Comparison of ENCODE assay signal across 21 cellular contexts in genomic region chr4:181017038-181017437, GRCh38.
"Had no signal": no experiment of that assay in that cellular context is flagged by ENCODE, and none has a peak within 500 bp of the region (broad histone marks: within the 10 kb centered on the region; RNA-seq: fewer than 3 reads in every experiment).

No MANE protein-coding gene starts in this region.

- H3K27ac Mint-ChIP-seq: mesothelial cell of epicardium; naive thymus-derived CD4-positive, alpha-beta T cell; nephron; neural progenitor cell; progenitor cell of endocrine pancreas; stimulated activated effector memory CD8-positive, alpha-beta T cell treated with anti-CD3 and anti-CD28 coated beads, Interleukin-12 subunit alpha, Interleukin-12 subunit beta, amount 100 ng/mL, for 72 hours had no signal

- H3K27me3 Mint-ChIP-seq: naive thymus-derived CD4-positive, alpha-beta T cell; progenitor cell of endocrine pancreas had no signal

- H3K4me1 Mint-ChIP-seq: naive thymus-derived CD4-positive, alpha-beta T cell; neural progenitor cell; stimulated activated effector memory CD8-positive, alpha-beta T cell treated with anti-CD3 and anti-CD28 coated beads, Interleukin-12 subunit alpha, Interleukin-12 subunit beta, amount 100 ng/mL, for 72 hours had no signal

- H3K36me3 Mint-ChIP-seq: naive thymus-derived CD4-positive, alpha-beta T cell; stimulated activated effector memory CD8-positive, alpha-beta T cell treated with anti-CD3 and anti-CD28 coated beads, Interleukin-12 subunit alpha, Interleukin-12 subunit beta, amount 100 ng/mL, for 72 hours had no signal

- H3K4me3 Mint-ChIP-seq: mesothelial cell of epicardium; naive thymus-derived CD4-positive, alpha-beta T cell; nephron; neural progenitor cell; stimulated activated effector memory CD8-positive, alpha-beta T cell treated with anti-CD3 and anti-CD28 coated beads, Interleukin-12 subunit alpha, Interleukin-12 subunit beta, amount 100 ng/mL, for 72 hours had no signal

- ATAC-seq: foreskin keratinocyte; gastroesophageal sphincter; heart left ventricle; left cardiac atrium; left lung; naive thymus-derived CD4-positive, alpha-beta T cell; sciatic nerve; stimulated activated effector memory CD8-positive, alpha-beta T cell treated with anti-CD3 and anti-CD28 coated beads, Interleukin-12 subunit alpha, Interleukin-12 subunit beta, amount 100 ng/mL, for 72 hours had no signal

- DNase-seq: dermis blood vessel endothelial cell; effector memory CD4-positive, alpha-beta T cell; foreskin keratinocyte; heart left ventricle; left cardiac atrium; left lung; mesenchymal stem cell; naive thymus-derived CD4-positive, alpha-beta T cell; stimulated activated CD4-positive, alpha-beta T cell treated with anti-CD3 and anti-CD28 coated beads, Interleukin-2, amount 100 ng/mL, for 24 hours; stimulated activated CD4-positive, alpha-beta T cell treated with anti-CD3 and anti-CD28 coated beads, Interleukin-4, amount 100 ng/mL, for 24 hours; stimulated activated naive CD4-positive, alpha-beta T cell treated with Interleukin-2 at 50 U/mL for 16 hours; stomach; thyroid gland; trophoblast cell had no signal
